In the genomic region with DNA sequence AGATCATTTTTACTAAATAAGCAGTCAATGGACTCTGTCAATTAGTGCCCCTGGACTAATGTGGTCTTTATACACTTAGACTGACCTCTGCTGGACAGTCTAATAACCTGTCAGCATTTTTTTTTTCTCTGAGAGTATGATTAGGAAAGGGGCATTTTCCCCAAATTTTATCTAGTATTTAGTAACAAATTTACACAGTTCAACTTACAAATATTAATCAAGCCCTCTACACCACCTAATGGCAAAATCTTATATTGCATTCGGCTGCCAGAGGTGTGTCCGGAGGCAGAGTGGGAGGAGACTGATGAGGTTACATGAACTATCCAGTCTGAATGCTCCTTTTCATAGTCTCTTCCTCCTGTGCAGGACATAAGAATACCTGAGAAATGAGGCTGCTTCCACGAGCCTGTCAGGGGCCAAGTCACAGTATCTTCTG, we compare ENCODE assay signal across 8 cellular contexts. TPM values are rescaled to one million over a fixed set of nuclear protein-coding genes. Genes with fewer than 3 reads are reported as not detected.
DNase-seq lines count a peak whose midpoint lies in the region; ATAC-seq and TF ChIP-seq lines count a peak whose summit lies in the region.

No MANE protein-coding gene starts in this region.

- H3K4me1 ChIP-seq in upper lobe of left lung: peaks cover 4 to 9% (median 7%) of the 10 kb centered on the region in 4 donors

- intact Hi-C loops in activated CD4-positive, alpha-beta memory T cell treated with anti-CD3 and anti-CD28 coated beads for 36 hours (cut with micrococcal nuclease): loop anchor here (1.0 to 2.0 kb wide), 5 partner anchors 21 to 355 kb away; no protein-coding TSS in a partner anchor

- WGBS in upper lobe of left lung, 2 donors: 2% methylated on average over 3 of the region's 3 CpGs

- POLR2A ChIA-PET in activated CD4-positive, alpha-beta memory T cell treated with anti-CD3 and anti-CD28 coated beads for 36 hours (lab: Charles Lee): no interaction called here

- TF ChIP-seq CTCF in epithelial cell of esophagus (IDR thresholded peaks at IDR 0.05; ENCODE audit: insufficient read depth, low read depth, low read length, missing control alignments): peak; percentile 70
- peak; percentile 45 to 80 (median 64) for TF ChIP-seq CTCF in upper lobe of left lung (IDR thresholded peaks at IDR 0.05)

- peaks cover 21% of the 10 kb centered on the region for H3K4me1 Mint-ChIP-seq in activated CD4-positive, alpha-beta memory T cell treated with anti-CD3 and anti-CD28 coated beads for 36 hours (ENCODE audit: low read depth)
- H3K4me1 Mint-ChIP-seq in natural killer cell treated with Interleukin-12 subunit alpha and Interleukin-12 subunit beta and Interleukin-15 and Interleukin-18, amount 100 ng/mL, for 72 hours (ENCODE audit: low read depth in 2 of 2): peaks cover 9 to 17% of the 10 kb centered on the region in 2 donors

- peak overlapping the region in 1 of 4 donors; percentile 49 for H3K27ac ChIP-seq in upper lobe of left lung

- TF ChIP-seq POLR2A in upper lobe of left lung (IDR thresholded peaks at IDR 0.05): no peak

- peaks cover 4 to 29% (median 12%) of the 10 kb centered on the region in 4 donors for H3K36me3 ChIP-seq in upper lobe of left lung

- H3K9me3 Mint-ChIP-seq in activated CD4-positive, alpha-beta memory T cell treated with anti-CD3 and anti-CD28 coated beads for 36 hours: no peaks in the 10 kb centered on the region
- H3K9me3 Mint-ChIP-seq in natural killer cell treated with Interleukin-12 subunit alpha and Interleukin-12 subunit beta and Interleukin-15 and Interleukin-18, amount 100 ng/mL, for 72 hours: no peaks in the 10 kb centered on the region

- ATAC-seq in GM18511 (IDR thresholded peaks at IDR 0.05; ENCODE audit: unreplicated experiment): peak; percentile 74
- peak; percentile 74 for ATAC-seq in HG03175 (IDR thresholded peaks at IDR 0.05; ENCODE audit: unreplicated experiment)
- peak; percentile 79 to 85 for ATAC-seq in natural killer cell treated with Interleukin-12 subunit alpha and Interleukin-12 subunit beta and Interleukin-15 and Interleukin-18, amount 100 ng/mL, for 72 hours
- peak; percentile 78 to 91 for ATAC-seq in upper lobe of left lung (ENCODE audit: low FRiP score in 2 of 2)

- no peak for TF ChIP-seq EP300 in upper lobe of left lung (IDR thresholded peaks at IDR 0.05)

- no peaks in the 10 kb centered on the region for H3K27me3 Mint-ChIP-seq in activated CD4-positive, alpha-beta memory T cell treated with anti-CD3 and anti-CD28 coated beads for 36 hours
- H3K27me3 Mint-ChIP-seq in natural killer cell treated with Interleukin-12 subunit alpha and Interleukin-12 subunit beta and Interleukin-15 and Interleukin-18, amount 100 ng/mL, for 72 hours: no peaks in the 10 kb centered on the region

- no peak overlapping the region for H3K27ac Mint-ChIP-seq in activated CD4-positive, alpha-beta memory T cell treated with anti-CD3 and anti-CD28 coated beads for 36 hours
- H3K27ac Mint-ChIP-seq in natural killer cell treated with Interleukin-12 subunit alpha and Interleukin-12 subunit beta and Interleukin-15 and Interleukin-18, amount 100 ng/mL, for 72 hours: no peak overlapping the region

- DNase-seq in AML-193 (lab: John Stamatoyannopoulos, UW): peak; percentile 87 to 92
- peak; percentile 18 for DNase-seq in NCI-H748 treated with DMSO at 0.1 percent for 48 hours (lab: John Stamatoyannopoulos, UW)
- DNase-seq in activated CD4-positive, alpha-beta memory T cell treated with anti-CD3 and anti-CD28 coated beads for 36 hours: peak; percentile 75
- DNase-seq in epithelial cell of esophagus (ENCODE audit: low read depth): peak; percentile 87
- DNase-seq in natural killer cell treated with Interleukin-12 subunit alpha and Interleukin-12 subunit beta and Interleukin-15 and Interleukin-18, amount 100 ng/mL, for 72 hours (ENCODE audit: low spot score): peak; percentile 68
- peak in 1 of 2 donors; percentile 66 for DNase-seq in upper lobe of left lung

- H3K27me3 ChIP-seq in upper lobe of left lung: no peaks in the 10 kb centered on the region

- no peaks in the 10 kb centered on the region for H3K9me3 ChIP-seq in upper lobe of left lung

- H3K4me3 ChIP-seq in epithelial cell of esophagus (ENCODE audit: low read length): no peak overlapping the region
- no peak overlapping the region for H3K4me3 ChIP-seq in upper lobe of left lung

- CTCF ChIA-PET in activated CD4-positive, alpha-beta memory T cell treated with anti-CD3 and anti-CD28 coated beads for 36 hours (lab: Charles Lee): interaction anchor here (0.7 to 3.3 kb wide), 14 partner anchors 21 to 438 kb away, joined by 3 to 39 read pairs (median 4); partner anchors contain the start of gene CAPN7

- H3K4me3 Mint-ChIP-seq in activated CD4-positive, alpha-beta memory T cell treated with anti-CD3 and anti-CD28 coated beads for 36 hours: no peak overlapping the region
- no peak overlapping the region for H3K4me3 Mint-ChIP-seq in natural killer cell treated with Interleukin-12 subunit alpha and Interleukin-12 subunit beta and Interleukin-15 and Interleukin-18, amount 100 ng/mL, for 72 hours

- H3K36me3 Mint-ChIP-seq in activated CD4-positive, alpha-beta memory T cell treated with anti-CD3 and anti-CD28 coated beads for 36 hours: no peaks in the 10 kb centered on the region
- H3K36me3 Mint-ChIP-seq in natural killer cell treated with Interleukin-12 subunit alpha and Interleukin-12 subunit beta and Interleukin-15 and Interleukin-18, amount 100 ng/mL, for 72 hours: peaks cover 1% of the 10 kb centered on the region

RNA-seq across cellular contexts. Expression of gene COLQ, which starts 36.0 kb away (rescaled TPM):
- total RNA-seq in activated CD4-positive, alpha-beta memory T cell treated with anti-CD3 and anti-CD28 coated beads for 36 hours: 1 to 10 TPM; 1.4 to 1.5 TPM
- total RNA-seq in natural killer cell treated with Interleukin-12 subunit alpha and Interleukin-12 subunit beta and Interleukin-15 and Interleukin-18, amount 100 ng/mL, for 72 hours: 10 to 100 TPM in 1 of 2 donors, 1 to 10 TPM in 1; 7.8 to 31.8 TPM
- total RNA-seq in upper lobe of left lung: 10 to 100 TPM in 1 of 6 donors, 1 to 10 TPM in 5; 1.1 to 34.6 (median 2.6) TPM

RNA-seq across cellular contexts. Expression of gene HACL1, which starts 43.8 kb away (rescaled TPM):
- total RNA-seq in activated CD4-positive, alpha-beta memory T cell treated with anti-CD3 and anti-CD28 coated beads for 36 hours: 10 to 100 TPM; 29.9 to 30.0 TPM
- total RNA-seq in natural killer cell treated with Interleukin-12 subunit alpha and Interleukin-12 subunit beta and Interleukin-15 and Interleukin-18, amount 100 ng/mL, for 72 hours: 10 to 100 TPM; 24.4 to 28.0 TPM
- total RNA-seq in upper lobe of left lung: 10 to 100 TPM; 12.9 to 32.5 (median 19.6) TPM

RNA-seq across cellular contexts. Expression of gene BTD, which starts 44.0 kb away (rescaled TPM):
- total RNA-seq in activated CD4-positive, alpha-beta memory T cell treated with anti-CD3 and anti-CD28 coated beads for 36 hours: 1 to 10 TPM; 8.6 to 8.7 TPM
- total RNA-seq in natural killer cell treated with Interleukin-12 subunit alpha and Interleukin-12 subunit beta and Interleukin-15 and Interleukin-18, amount 100 ng/mL, for 72 hours: 1 to 10 TPM; 6.8 to 8.3 TPM
- 10 to 100 TPM in 5 of 6 donors, 1 to 10 TPM in 1; 6.8 to 32.2 (median 21.8) TPM for total RNA-seq in upper lobe of left lung
